Comparison of ENCODE assay signal across 8 cellular contexts in the genomic region with DNA sequence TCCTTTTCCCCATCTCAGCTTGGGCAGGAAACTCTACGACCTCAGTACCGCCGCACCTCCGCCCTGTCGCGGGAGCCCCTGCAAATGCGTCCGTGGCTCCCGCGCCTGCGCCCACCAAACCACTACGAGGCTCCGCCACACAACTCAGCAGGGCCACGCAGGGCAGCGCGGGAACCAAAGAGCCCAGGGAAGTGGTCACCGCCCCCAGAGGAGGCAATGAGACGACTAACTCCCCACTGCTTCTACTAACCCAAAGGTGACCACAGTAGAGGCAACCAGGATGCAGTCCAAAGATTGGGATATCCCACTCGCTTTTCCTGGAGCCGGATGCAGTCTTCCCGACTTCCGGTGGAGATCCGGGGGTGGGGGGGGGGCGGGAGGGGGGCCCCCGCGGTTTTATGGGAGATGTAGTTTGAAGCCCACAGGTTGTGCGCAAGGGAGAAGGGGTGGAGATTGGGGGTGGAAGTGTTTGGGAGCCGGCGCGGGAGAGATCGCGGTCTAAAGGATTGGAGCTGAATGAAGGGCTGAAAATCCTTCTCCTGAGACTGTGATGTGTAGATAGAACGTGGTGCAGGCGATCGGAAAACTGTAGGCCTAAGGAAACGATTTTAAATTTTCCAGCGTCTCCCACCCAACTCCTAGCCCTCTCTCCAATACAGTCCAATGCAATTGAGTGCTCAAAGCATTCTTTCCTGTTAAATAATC. TPM values are rescaled to one million over a fixed set of nuclear protein-coding genes. Genes with fewer than 3 reads are reported as not detected.
DNase-seq lines count a peak whose midpoint lies in the region; ATAC-seq and TF ChIP-seq lines count a peak whose summit lies in the region.

A gene (minus strand): TSS at position 337 of the 705 bp plus-strand sequence. CDS start 2,541 bp downstream, outside the sequence.

- peak within 1 kb of the TSS; percentile 69 for H3K4me3 ChIP-seq in Caco-2 (ENCODE audit: low read depth, low read length)
- peak within 1 kb of the TSS; percentile 88 for H3K4me3 ChIP-seq in fibroblast of the aortic adventitia (ENCODE audit: low read depth, low read length)
- H3K4me3 ChIP-seq in stomach smooth muscle (ENCODE audit: low read length in 2 of 2) = peak within 1 kb of the TSS; percentile 89 to 90

- H3K4me1 ChIP-seq in Caco-2 = peaks cover 4% of the 10 kb centered on the region; the same call in 1 of the 2 replicates
- H3K4me1 ChIP-seq in stomach smooth muscle (ENCODE audit: control insufficient read depth, insufficient read depth, low read length) = no peaks in the 10 kb centered on the region

- H3K36me3 Mint-ChIP-seq in Caco-2 (ENCODE audit: insufficient read depth, unreplicated experiment) = peaks cover 12% of the 10 kb centered on the region
- H3K36me3 Mint-ChIP-seq in naive thymus-derived CD8-positive, alpha-beta T cell = no peaks in the 10 kb centered on the region

- peak; percentile 94 to 98 for ATAC-seq in naive thymus-derived CD8-positive, alpha-beta T cell

- intact Hi-C loops in Caco-2 (cut with micrococcal nuclease; ENCODE audit: unreplicated experiment) = no loop called here

- TF ChIP-seq CTCF in Caco-2 (IDR thresholded peaks at IDR 0.05; ENCODE audit: insufficient read depth in 1 of 2, low read depth in 1 of 2, low read length in 1 of 2, severe bottlenecking in 1 of 2, unreplicated experiment in 1 of 2) (no peak), GM20000 (IDR thresholded peaks at IDR 0.05; ENCODE audit: extremely low read depth, missing control alignments) (no peak), fibroblast of the aortic adventitia (IDR thresholded peaks at IDR 0.05; ENCODE audit: insufficient read depth, low read length) (no peak)

- CTCF ChIA-PET in Caco-2 (lab: Charles Lee) = no interaction called here

- peak within 1 kb of the TSS; percentile 79 for H3K27ac Mint-ChIP-seq in Caco-2 (ENCODE audit: unreplicated experiment)
- H3K27ac Mint-ChIP-seq in naive thymus-derived CD8-positive, alpha-beta T cell = peak within 1 kb of the TSS; percentile 71 to 97 (median 89)

- H3K9me3 Mint-ChIP-seq in Caco-2 (ENCODE audit: unreplicated experiment) = no peaks in the 10 kb centered on the region
- H3K9me3 Mint-ChIP-seq in naive thymus-derived CD8-positive, alpha-beta T cell = no peaks in the 10 kb centered on the region

- no peaks in the 10 kb centered on the region for H3K27me3 ChIP-seq in Caco-2 (replicated peaks; ENCODE audit: control insufficient read depth, insufficient read depth, low read length)
- no peaks in the 10 kb centered on the region for H3K27me3 ChIP-seq in stomach smooth muscle (ENCODE audit: control insufficient read depth in 1 of 2, insufficient read depth in 2 of 2, low read length in 2 of 2)

- peak within 1 kb of the TSS; percentile 66 for H3K27ac ChIP-seq in stomach smooth muscle (ENCODE audit: low read length)

- peaks cover 7% of the 10 kb centered on the region for H3K4me1 Mint-ChIP-seq in Caco-2 (ENCODE audit: low read depth, unreplicated experiment)
- H3K4me1 Mint-ChIP-seq in naive thymus-derived CD8-positive, alpha-beta T cell = peaks cover 10 to 20% (median 18%) of the 10 kb centered on the region in 4 donors

- H3K9me3 ChIP-seq in Caco-2 (no peaks in the 10 kb centered on the region), stomach smooth muscle (ENCODE audit: control insufficient read depth in 2 of 2, low read length in 2 of 2) (no peaks in the 10 kb centered on the region)

- DNase-seq in Caco-2 (peak; percentile 70 to 78), GM20000 (ENCODE audit: low spot score) (peak; percentile 69), HS-5 (ENCODE audit: low read depth) (peak; percentile 53), OCI-M2 (lab: John Stamatoyannopoulos, UW; ENCODE audit: unreplicated experiment) (peak; percentile 76), fibroblast of the aortic adventitia (ENCODE audit: low read depth) (peak; percentile 79)
- peak; percentile 5 for DNase-seq in activated T-helper 9 cell treated with anti-CD3 and anti-CD28 coated beads, Interleukin-2, amount 50 U/mL, for 16 hours (ENCODE audit: low read depth)
- DNase-seq in naive thymus-derived CD8-positive, alpha-beta T cell = peak; percentile 19 to 78 (median 48)

- POLR2A ChIA-PET in Caco-2 (lab: Charles Lee) = no interaction called here
- POLR2A ChIA-PET in naive thymus-derived CD8-positive, alpha-beta T cell (lab: Charles Lee) = interaction anchor here (0.9 to 2.1 kb wide), 2 partner anchors 304 to 442 kb away, joined by 4 to 6 read pairs; a partner anchor contains a TSS

- no TSS peak for BruUV-seq in Caco-2 (replicated peaks; lab: Mats Ljungman, UMichigan)

- H3K27me3 Mint-ChIP-seq in Caco-2 (ENCODE audit: insufficient read depth, unreplicated experiment) = no peaks in the 10 kb centered on the region
- H3K27me3 Mint-ChIP-seq in naive thymus-derived CD8-positive, alpha-beta T cell = peaks cover 0 to 2% (median 0%) of the 10 kb centered on the region in 5 donors

- H3K9ac ChIP-seq in stomach smooth muscle (ENCODE audit: low read length in 2 of 2) = peak within 1 kb of the TSS; percentile 87 to 89

- peak within 1 kb of the TSS; percentile 91 for H3K4me3 Mint-ChIP-seq in Caco-2 (ENCODE audit: unreplicated experiment)
- H3K4me3 Mint-ChIP-seq in naive thymus-derived CD8-positive, alpha-beta T cell = peak within 1 kb of the TSS; percentile 88 to 97 (median 92)

- H3K36me3 ChIP-seq in Caco-2 (ENCODE audit: control insufficient read depth, insufficient read depth, low read length) (no peaks in the 10 kb centered on the region), stomach smooth muscle (ENCODE audit: control insufficient read depth in 2 of 2, insufficient read depth in 2 of 2, low read length in 2 of 2) (no peaks in the 10 kb centered on the region)

RNA-seq across cellular contexts. Expression of the gene that starts here (rescaled TPM):
- 12.3 and 12.9 TPM in 2 replicates for total RNA-seq in Caco-2 (2022)
- total RNA-seq in fibroblast of the aortic adventitia (ENCODE audit: low replicate concordance) = 10.7 and 16.8 TPM in 2 replicates
- total RNA-seq in naive thymus-derived CD8-positive, alpha-beta T cell = 1 to 10 TPM; 3.5 to 4.3 TPM
- 1 to 10 TPM in 1 of 3 donors, under 1 TPM in 1, not detected in 1; 0.40 to 1.0 TPM for polyA plus RNA-seq in naive thymus-derived CD8-positive, alpha-beta T cell

Comparison
In these comparisons a context has a peak if more than half of its experiments do, and no peak if none do; other contexts are left out.
1. Peak in every context shown above with its lines: DNase-seq, ATAC-seq, H3K4me3 ChIP-seq and H3K27ac ChIP-seq.
2. DNase-seq: peak in every context shown above with its lines; median percentile 79 in fibroblast of the aortic adventitia; 76 in OCI-M2; 74 in Caco-2; 69 in GM20000; 53 in HS-5; 48 in naive thymus-derived CD8-positive, alpha-beta T cell; 5 in activated T-helper 9 cell treated with anti-CD3 and anti-CD28 coated beads, Interleukin-2, amount 50 U/mL, for 16 hours.